Comparison of ENCODE assay signal across 1 cellular context in the genomic region with DNA sequence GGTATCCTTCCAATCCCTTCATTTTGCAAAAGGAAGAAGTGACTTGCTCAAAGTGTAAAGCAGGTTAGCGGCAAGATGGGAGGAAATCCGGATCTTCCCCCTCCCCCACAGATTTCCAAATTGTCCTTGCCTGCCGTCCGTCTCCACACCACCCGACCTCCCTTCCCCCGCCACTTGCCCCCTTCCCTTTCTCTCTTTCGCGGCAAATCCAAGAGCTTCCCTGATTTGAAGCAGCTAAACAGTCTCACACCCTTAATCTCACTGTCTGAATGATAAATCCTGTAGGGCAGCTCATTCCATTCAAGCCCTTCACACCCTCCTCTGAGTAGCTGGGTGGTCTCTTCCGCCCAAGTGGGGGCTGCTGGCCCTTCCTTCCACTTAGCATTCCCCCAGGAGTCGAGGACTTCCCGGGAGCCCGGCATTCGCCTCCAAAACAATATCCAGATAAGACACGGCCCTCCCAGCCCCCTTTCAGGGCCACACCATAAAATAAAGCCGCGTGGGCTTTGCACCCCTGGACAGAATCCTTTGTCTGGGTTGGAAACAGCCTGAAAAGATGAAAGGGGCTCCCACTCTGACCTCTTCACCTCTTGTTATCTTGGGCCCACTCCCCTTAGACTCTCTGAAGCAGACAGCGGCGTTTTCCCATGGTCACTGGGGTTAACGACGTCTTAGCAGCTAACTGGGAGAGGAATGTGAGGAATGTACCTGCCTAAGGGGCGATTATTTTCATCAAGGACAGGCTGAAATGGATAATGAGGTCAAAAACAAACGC.
TF ChIP-seq lines count a peak whose summit lies in the region.

No MANE protein-coding gene starts in this region.

TF ChIP-seq in HepG2, 621 proteins besides CTCF, POLR2A, EP300 and RAD21 (continued from another document and continues in another):
- TF ChIP-seq, protein P1, sequence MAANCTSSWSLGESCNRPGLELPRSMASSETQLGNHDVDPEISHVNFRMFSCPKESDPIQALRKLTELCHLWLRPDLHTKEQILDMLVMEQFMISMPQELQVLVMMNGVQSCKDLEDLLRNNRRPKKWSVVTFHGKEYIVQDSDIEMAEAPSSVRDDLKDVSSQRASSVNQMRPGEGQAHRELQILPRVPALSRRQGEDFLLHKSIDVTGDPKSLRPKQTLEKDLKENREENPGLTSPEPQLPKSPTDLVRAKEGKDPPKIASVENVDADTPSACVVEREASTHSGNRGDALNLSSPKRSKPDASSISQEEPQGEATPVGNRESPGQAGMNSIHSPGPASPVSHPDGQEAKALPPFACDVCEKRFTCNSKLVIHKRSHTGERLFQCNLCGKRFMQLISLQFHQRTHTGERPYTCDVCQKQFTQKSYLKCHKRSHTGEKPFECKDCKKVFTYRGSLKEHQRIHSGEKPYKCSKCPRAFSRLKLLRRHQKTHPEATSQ (CRISPR knock-in tag; IDR thresholded peaks at IDR 0.05; ENCODE audit: borderline replicate concordance), result no peak
- TF ChIP-seq TARDBP (CRISPR knock-in tag; IDR thresholded peaks at IDR 0.05) (no peak; the same call in 1 of the 2 replicates), ZNF282 (IDR thresholded peaks at IDR 0.05; ENCODE audit: partially characterized antibody) (no peak), NFKBIZ (CRISPR knock-in tag; IDR thresholded peaks at IDR 0.05) (no peak), PAWR (CRISPR knock-in tag; IDR thresholded peaks at IDR 0.05; ENCODE audit: borderline replicate concordance) (no peak), ZFP90 (CRISPR knock-in tag; IDR thresholded peaks at IDR 0.05; ENCODE audit: borderline replicate concordance) (peak; percentile 82; the same call in 1 of the 2 replicates), MEF2D (CRISPR knock-in tag; IDR thresholded peaks at IDR 0.05) (0 out of 2 replicates have a peak, but pooled peaks have one; percentile 43), KLF15 (CRISPR knock-in tag; IDR thresholded peaks at IDR 0.05; ENCODE audit: borderline replicate concordance) (no peak), MIXL1 (CRISPR knock-in tag; IDR thresholded peaks at IDR 0.05) (no peak), ZNF557 (CRISPR knock-in tag; IDR thresholded peaks at IDR 0.05) (no peak), ZNF224 (CRISPR knock-in tag; IDR thresholded peaks at IDR 0.05) (no peak), ZNF549 (CRISPR knock-in tag; IDR thresholded peaks at IDR 0.05) (no peak), ARHGAP35 (CRISPR knock-in tag; IDR thresholded peaks at IDR 0.05; ENCODE audit: borderline replicate concordance) (no peak), GPN1 (CRISPR knock-in tag; IDR thresholded peaks at IDR 0.05; ENCODE audit: borderline replicate concordance) (no peak), RCOR2 (CRISPR knock-in tag; IDR thresholded peaks at IDR 0.05) (no peak; the same call in 1 of the 2 replicates), ZNF792 (CRISPR knock-in tag; IDR thresholded peaks at IDR 0.05) (no peak), ZNF878 (CRISPR knock-in tag; IDR thresholded peaks at IDR 0.05) (no peak), NCOA1 (CRISPR knock-in tag; IDR thresholded peaks at IDR 0.05) (no peak), NKX3-1 (CRISPR knock-in tag; IDR thresholded peaks at IDR 0.05) (0 out of 2 replicates have a peak, but pooled peaks have one; percentile 28), TBX2 (CRISPR knock-in tag; IDR thresholded peaks at IDR 0.05; ENCODE audit: borderline replicate concordance) (peak; percentile 57; the same call in 1 of the 2 replicates), TGIF2 (CRISPR knock-in tag; IDR thresholded peaks at IDR 0.05) (no peak), CENPT (CRISPR knock-in tag; IDR thresholded peaks at IDR 0.05; ENCODE audit: low read depth) (no peak), ZNF329 (CRISPR knock-in tag; IDR thresholded peaks at IDR 0.05; ENCODE audit: low read depth) (no peak), NFATC3 (CRISPR knock-in tag; IDR thresholded peaks at IDR 0.05) (no peak), CREB1 (IDR thresholded peaks at IDR 0.05) (no peak), CREB1 (CRISPR knock-in tag; IDR thresholded peaks at IDR 0.05) (peak; percentile 38; the same call in 1 of the 2 replicates), GABPB1 (CRISPR knock-in tag; IDR thresholded peaks at IDR 0.05) (no peak), THYN1 (CRISPR knock-in tag; IDR thresholded peaks at IDR 0.05; ENCODE audit: borderline replicate concordance, low read depth) (no peak), TEAD2 (CRISPR knock-in tag; IDR thresholded peaks at IDR 0.05) (no peak), FIP1L1 (IDR thresholded peaks at IDR 0.05; ENCODE audit: borderline replicate concordance, insufficient read depth, low read depth, low read length) (no peak), ZSCAN31 (CRISPR knock-in tag; IDR thresholded peaks at IDR 0.05; ENCODE audit: low read depth) (no peak), TSC22D2 (CRISPR knock-in tag; IDR thresholded peaks at IDR 0.05; ENCODE audit: borderline replicate concordance) (no peak), JUND (CRISPR knock-in tag; IDR thresholded peaks at IDR 0.05) (no peak), ZNF207 (IDR thresholded peaks at IDR 0.05; ENCODE audit: borderline replicate concordance) (no peak), NFE2 (CRISPR knock-in tag; IDR thresholded peaks at IDR 0.05) (no peak), ZNF530 (CRISPR knock-in tag; IDR thresholded peaks at IDR 0.05; ENCODE audit: low read depth) (no peak), CHD2 (IDR thresholded peaks at IDR 0.05; ENCODE audit: low read depth, low read length) (no peak), ZNF660 (CRISPR knock-in tag; IDR thresholded peaks at IDR 0.05; ENCODE audit: borderline replicate concordance, low read depth) (no peak), KAT2B (IDR thresholded peaks at IDR 0.05; ENCODE audit: borderline replicate concordance, low read depth, low read length) (no peak), MTF1 (CRISPR knock-in tag; IDR thresholded peaks at IDR 0.05) (no peak), CREM (IDR thresholded peaks at IDR 0.05) (peak; percentile 81), CREM (CRISPR knock-in tag; IDR thresholded peaks at IDR 0.05) (no peak), HMG20B (CRISPR knock-in tag; conservative IDR thresholded peaks at IDR 0.05) (no peak), JUN (CRISPR knock-in tag; IDR thresholded peaks at IDR 0.05) (no peak), ZNF225 (CRISPR knock-in tag; IDR thresholded peaks at IDR 0.05) (no peak; the same call in 1 of the 2 replicates), KDM2A (CRISPR knock-in tag; IDR thresholded peaks at IDR 0.05; ENCODE audit: borderline replicate concordance, low read depth) (no peak)
- TF ChIP-seq, protein P2, sequence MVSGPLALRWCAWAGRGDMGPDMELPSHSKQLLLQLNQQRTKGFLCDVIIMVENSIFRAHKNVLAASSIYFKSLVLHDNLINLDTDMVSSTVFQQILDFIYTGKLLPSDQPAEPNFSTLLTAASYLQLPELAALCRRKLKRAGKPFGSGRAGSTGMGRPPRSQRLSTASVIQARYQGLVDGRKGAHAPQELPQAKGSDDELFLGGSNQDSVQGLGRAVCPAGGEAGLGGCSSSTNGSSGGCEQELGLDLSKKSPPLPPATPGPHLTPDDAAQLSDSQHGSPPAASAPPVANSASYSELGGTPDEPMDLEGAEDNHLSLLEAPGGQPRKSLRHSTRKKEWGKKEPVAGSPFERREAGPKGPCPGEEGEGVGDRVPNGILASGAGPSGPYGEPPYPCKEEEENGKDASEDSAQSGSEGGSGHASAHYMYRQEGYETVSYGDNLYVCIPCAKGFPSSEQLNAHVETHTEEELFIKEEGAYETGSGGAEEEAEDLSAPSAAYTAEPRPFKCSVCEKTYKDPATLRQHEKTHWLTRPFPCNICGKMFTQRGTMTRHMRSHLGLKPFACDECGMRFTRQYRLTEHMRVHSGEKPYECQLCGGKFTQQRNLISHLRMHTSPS (CRISPR knock-in tag; IDR thresholded peaks at IDR 0.05; ENCODE audit: low read depth), result no peak
- TF ChIP-seq, protein P3, sequence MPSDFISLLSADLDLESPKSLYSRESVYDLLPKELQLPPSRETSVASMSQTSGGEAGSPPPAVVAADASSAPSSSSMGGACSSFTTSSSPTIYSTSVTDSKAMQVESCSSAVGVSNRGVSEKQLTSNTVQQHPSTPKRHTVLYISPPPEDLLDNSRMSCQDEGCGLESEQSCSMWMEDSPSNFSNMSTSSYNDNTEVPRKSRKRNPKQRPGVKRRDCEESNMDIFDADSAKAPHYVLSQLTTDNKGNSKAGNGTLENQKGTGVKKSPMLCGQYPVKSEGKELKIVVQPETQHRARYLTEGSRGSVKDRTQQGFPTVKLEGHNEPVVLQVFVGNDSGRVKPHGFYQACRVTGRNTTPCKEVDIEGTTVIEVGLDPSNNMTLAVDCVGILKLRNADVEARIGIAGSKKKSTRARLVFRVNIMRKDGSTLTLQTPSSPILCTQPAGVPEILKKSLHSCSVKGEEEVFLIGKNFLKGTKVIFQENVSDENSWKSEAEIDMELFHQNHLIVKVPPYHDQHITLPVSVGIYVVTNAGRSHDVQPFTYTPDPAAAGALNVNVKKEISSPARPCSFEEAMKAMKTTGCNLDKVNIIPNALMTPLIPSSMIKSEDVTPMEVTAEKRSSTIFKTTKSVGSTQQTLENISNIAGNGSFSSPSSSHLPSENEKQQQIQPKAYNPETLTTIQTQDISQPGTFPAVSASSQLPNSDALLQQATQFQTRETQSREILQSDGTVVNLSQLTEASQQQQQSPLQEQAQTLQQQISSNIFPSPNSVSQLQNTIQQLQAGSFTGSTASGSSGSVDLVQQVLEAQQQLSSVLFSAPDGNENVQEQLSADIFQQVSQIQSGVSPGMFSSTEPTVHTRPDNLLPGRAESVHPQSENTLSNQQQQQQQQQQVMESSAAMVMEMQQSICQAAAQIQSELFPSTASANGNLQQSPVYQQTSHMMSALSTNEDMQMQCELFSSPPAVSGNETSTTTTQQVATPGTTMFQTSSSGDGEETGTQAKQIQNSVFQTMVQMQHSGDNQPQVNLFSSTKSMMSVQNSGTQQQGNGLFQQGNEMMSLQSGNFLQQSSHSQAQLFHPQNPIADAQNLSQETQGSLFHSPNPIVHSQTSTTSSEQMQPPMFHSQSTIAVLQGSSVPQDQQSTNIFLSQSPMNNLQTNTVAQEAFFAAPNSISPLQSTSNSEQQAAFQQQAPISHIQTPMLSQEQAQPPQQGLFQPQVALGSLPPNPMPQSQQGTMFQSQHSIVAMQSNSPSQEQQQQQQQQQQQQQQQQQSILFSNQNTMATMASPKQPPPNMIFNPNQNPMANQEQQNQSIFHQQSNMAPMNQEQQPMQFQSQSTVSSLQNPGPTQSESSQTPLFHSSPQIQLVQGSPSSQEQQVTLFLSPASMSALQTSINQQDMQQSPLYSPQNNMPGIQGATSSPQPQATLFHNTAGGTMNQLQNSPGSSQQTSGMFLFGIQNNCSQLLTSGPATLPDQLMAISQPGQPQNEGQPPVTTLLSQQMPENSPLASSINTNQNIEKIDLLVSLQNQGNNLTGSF (CRISPR knock-in tag; IDR thresholded peaks at IDR 0.05), result no peak
- TF ChIP-seq, protein P4, sequence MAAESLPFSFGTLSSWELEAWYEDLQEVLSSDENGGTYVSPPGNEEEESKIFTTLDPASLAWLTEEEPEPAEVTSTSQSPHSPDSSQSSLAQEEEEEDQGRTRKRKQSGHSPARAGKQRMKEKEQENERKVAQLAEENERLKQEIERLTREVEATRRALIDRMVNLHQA (CRISPR knock-in tag; IDR thresholded peaks at IDR 0.05), result no peak
- TF ChIP-seq, protein P5, sequence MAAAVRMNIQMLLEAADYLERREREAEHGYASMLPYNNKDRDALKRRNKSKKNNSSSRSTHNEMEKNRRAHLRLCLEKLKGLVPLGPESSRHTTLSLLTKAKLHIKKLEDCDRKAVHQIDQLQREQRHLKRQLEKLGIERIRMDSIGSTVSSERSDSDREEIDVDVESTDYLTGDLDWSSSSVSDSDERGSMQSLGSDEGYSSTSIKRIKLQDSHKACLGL (CRISPR knock-in tag; IDR thresholded peaks at IDR 0.05), result no peak
- TF ChIP-seq, protein P6, sequence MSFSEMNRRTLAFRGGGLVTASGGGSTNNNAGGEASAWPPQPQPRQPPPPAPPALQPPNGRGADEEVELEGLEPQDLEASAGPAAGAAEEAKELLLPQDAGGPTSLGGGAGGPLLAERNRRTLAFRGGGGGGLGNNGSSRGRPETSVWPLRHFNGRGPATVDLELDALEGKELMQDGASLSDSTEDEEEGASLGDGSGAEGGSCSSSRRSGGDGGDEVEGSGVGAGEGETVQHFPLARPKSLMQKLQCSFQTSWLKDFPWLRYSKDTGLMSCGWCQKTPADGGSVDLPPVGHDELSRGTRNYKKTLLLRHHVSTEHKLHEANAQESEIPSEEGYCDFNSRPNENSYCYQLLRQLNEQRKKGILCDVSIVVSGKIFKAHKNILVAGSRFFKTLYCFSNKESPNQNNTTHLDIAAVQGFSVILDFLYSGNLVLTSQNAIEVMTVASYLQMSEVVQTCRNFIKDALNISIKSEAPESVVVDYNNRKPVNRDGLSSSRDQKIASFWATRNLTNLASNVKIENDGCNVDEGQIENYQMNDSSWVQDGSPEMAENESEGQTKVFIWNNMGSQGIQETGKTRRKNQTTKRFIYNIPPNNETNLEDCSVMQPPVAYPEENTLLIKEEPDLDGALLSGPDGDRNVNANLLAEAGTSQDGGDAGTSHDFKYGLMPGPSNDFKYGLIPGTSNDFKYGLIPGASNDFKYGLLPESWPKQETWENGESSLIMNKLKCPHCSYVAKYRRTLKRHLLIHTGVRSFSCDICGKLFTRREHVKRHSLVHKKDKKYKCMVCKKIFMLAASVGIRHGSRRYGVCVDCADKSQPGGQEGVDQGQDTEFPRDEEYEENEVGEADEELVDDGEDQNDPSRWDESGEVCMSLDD (CRISPR knock-in tag; IDR thresholded peaks at IDR 0.05; ENCODE audit: borderline replicate concordance), result peak; percentile 68; the same call in 1 of the 2 replicates
- TF ChIP-seq, protein P7, sequence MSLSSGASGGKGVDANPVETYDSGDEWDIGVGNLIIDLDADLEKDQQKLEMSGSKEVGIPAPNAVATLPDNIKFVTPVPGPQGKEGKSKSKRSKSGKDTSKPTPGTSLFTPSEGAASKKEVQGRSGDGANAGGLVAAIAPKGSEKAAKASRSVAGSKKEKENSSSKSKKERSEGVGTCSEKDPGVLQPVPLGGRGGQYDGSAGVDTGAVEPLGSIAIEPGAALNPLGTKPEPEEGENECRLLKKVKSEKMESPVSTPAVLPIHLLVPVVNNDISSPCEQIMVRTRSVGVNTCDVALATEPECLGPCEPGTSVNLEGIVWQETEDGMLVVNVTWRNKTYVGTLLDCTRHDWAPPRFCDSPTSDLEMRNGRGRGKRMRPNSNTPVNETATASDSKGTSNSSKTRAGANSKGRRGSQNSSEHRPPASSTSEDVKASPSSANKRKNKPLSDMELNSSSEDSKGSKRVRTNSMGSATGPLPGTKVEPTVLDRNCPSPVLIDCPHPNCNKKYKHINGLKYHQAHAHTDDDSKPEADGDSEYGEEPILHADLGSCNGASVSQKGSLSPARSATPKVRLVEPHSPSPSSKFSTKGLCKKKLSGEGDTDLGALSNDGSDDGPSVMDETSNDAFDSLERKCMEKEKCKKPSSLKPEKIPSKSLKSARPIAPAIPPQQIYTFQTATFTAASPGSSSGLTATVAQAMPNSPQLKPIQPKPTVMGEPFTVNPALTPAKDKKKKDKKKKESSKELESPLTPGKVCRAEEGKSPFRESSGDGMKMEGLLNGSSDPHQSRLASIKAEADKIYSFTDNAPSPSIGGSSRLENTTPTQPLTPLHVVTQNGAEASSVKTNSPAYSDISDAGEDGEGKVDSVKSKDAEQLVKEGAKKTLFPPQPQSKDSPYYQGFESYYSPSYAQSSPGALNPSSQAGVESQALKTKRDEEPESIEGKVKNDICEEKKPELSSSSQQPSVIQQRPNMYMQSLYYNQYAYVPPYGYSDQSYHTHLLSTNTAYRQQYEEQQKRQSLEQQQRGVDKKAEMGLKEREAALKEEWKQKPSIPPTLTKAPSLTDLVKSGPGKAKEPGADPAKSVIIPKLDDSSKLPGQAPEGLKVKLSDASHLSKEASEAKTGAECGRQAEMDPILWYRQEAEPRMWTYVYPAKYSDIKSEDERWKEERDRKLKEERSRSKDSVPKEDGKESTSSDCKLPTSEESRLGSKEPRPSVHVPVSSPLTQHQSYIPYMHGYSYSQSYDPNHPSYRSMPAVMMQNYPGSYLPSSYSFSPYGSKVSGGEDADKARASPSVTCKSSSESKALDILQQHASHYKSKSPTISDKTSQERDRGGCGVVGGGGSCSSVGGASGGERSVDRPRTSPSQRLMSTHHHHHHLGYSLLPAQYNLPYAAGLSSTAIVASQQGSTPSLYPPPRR (CRISPR knock-in tag; IDR thresholded peaks at IDR 0.05; ENCODE audit: borderline replicate concordance), result peak; percentile 75; the same call in 1 of the 2 replicates
